ENCODE assay signal across 8 cellular contexts in genomic region chr7:38335490-38336135, GRCh38.
DNase-seq lines count a peak whose midpoint lies in the region; ATAC-seq and TF ChIP-seq lines count a peak whose summit lies in the region.

No MANE protein-coding gene starts in this region.

- peak overlapping the region in 3 of 4 donors; percentile 9 to 29 (median 16) for H3K4me3 ChIP-seq in Peyer's patch
- H3K4me3 ChIP-seq in fibroblast of villous mesenchyme (ENCODE audit: low read depth, low read length) = no peak overlapping the region
- peak overlapping the region; percentile 28 to 49 for H3K4me3 ChIP-seq in neutrophil (ENCODE audit: low read depth in 1 of 2, low read length in 1 of 2)
- peak overlapping the region; percentile 28 for H3K4me3 ChIP-seq in thoracic aorta

- H3K36me3 ChIP-seq in Peyer's patch (no peaks in the 10 kb centered on the region), neutrophil (no peaks in the 10 kb centered on the region), thoracic aorta (no peaks in the 10 kb centered on the region)

- no peaks in the 10 kb centered on the region for H3K27me3 ChIP-seq in Peyer's patch
- H3K27me3 ChIP-seq in neutrophil = no peaks in the 10 kb centered on the region
- H3K27me3 ChIP-seq in thoracic aorta (replicated peaks; ENCODE audit: insufficient read depth) = no peaks in the 10 kb centered on the region

- intact Hi-C loops in activated T-helper 1 cell treated with anti-CD3 and anti-CD28 coated beads, Interleukin-12 subunit alpha, Interleukin-12 subunit beta, Interleukin-2, Interleukin-4 antibody, amounts not matched to agents 30 ng/mL and 10 ng/mL and 1 ng/mL, durations not matched to agents 14 hours and 24 hours and 36 hours (cut with micrococcal nuclease) = loop anchor here (1.0 kb wide), 3 partner anchors 102 to 228 kb away; no protein-coding TSS in a partner anchor

- H3K36me3 Mint-ChIP-seq in activated T-helper 1 cell treated with anti-CD3 and anti-CD28 coated beads, Interleukin-12 subunit alpha, Interleukin-12 subunit beta, Interleukin-2, Interleukin-4 antibody, amounts not matched to agents 30 ng/mL and 10 ng/mL and 1 ng/mL, durations not matched to agents 14 hours and 24 hours and 36 hours (ENCODE audit: low read depth) = no peaks in the 10 kb centered on the region

- H3K9me3 ChIP-seq in Peyer's patch = no peaks in the 10 kb centered on the region
- H3K9me3 ChIP-seq in neutrophil = no peaks in the 10 kb centered on the region
- H3K9me3 ChIP-seq in thoracic aorta = no peaks in the 10 kb centered on the region

- peak overlapping the region in 3 of 4 donors; percentile 2 to 63 (median 15) for H3K27ac ChIP-seq in Peyer's patch
- peak overlapping the region; percentile 94 for H3K27ac ChIP-seq in neutrophil
- peak overlapping the region in 1 of 2 donors; percentile 14 for H3K27ac ChIP-seq in thoracic aorta

- peaks cover 35% of the 10 kb centered on the region for H3K4me1 Mint-ChIP-seq in activated T-helper 1 cell treated with anti-CD3 and anti-CD28 coated beads, Interleukin-12 subunit alpha, Interleukin-12 subunit beta, Interleukin-2, Interleukin-4 antibody, amounts not matched to agents 30 ng/mL and 10 ng/mL and 1 ng/mL, durations not matched to agents 14 hours and 24 hours and 36 hours (ENCODE audit: low read depth)

- H3K27ac Mint-ChIP-seq in activated T-helper 1 cell treated with anti-CD3 and anti-CD28 coated beads, Interleukin-12 subunit alpha, Interleukin-12 subunit beta, Interleukin-2, Interleukin-4 antibody, amounts not matched to agents 30 ng/mL and 10 ng/mL and 1 ng/mL, durations not matched to agents 14 hours and 24 hours and 36 hours = peak overlapping the region; percentile 43

- TF ChIP-seq POLR2A in Peyer's patch (IDR thresholded peaks at IDR 0.05) = peak in 1 of 2 donors; percentile 12

- H3K4me3 Mint-ChIP-seq in activated T-helper 1 cell treated with anti-CD3 and anti-CD28 coated beads, Interleukin-12 subunit alpha, Interleukin-12 subunit beta, Interleukin-2, Interleukin-4 antibody, amounts not matched to agents 30 ng/mL and 10 ng/mL and 1 ng/mL, durations not matched to agents 14 hours and 24 hours and 36 hours = peak overlapping the region; percentile 64

- peak; percentile 81 to 96 (median 88) for TF ChIP-seq CTCF in Peyer's patch (IDR thresholded peaks at IDR 0.05)
- peak; percentile 100 for TF ChIP-seq CTCF in fibroblast of villous mesenchyme (IDR thresholded peaks at IDR 0.05; ENCODE audit: insufficient read depth, low read depth, low read length)
- peak; percentile 86 for TF ChIP-seq CTCF in neutrophil (IDR thresholded peaks at IDR 0.05)
- peak; percentile 48 for TF ChIP-seq CTCF in thoracic aorta (IDR thresholded peaks at IDR 0.05)

- H3K27me3 Mint-ChIP-seq in activated T-helper 1 cell treated with anti-CD3 and anti-CD28 coated beads, Interleukin-12 subunit alpha, Interleukin-12 subunit beta, Interleukin-2, Interleukin-4 antibody, amounts not matched to agents 30 ng/mL and 10 ng/mL and 1 ng/mL, durations not matched to agents 14 hours and 24 hours and 36 hours (ENCODE audit: insufficient read depth) = no peaks in the 10 kb centered on the region

- no peaks in the 10 kb centered on the region for H3K9me3 Mint-ChIP-seq in activated T-helper 1 cell treated with anti-CD3 and anti-CD28 coated beads, Interleukin-12 subunit alpha, Interleukin-12 subunit beta, Interleukin-2, Interleukin-4 antibody, amounts not matched to agents 30 ng/mL and 10 ng/mL and 1 ng/mL, durations not matched to agents 14 hours and 24 hours and 36 hours

- H3K4me1 ChIP-seq in Peyer's patch (peaks cover 0 to 7% (median 0%) of the 10 kb centered on the region in 4 donors), neutrophil (ENCODE audit: control insufficient read depth in 1 of 2, insufficient read depth in 1 of 2, low read depth in 1 of 2, low read length in 1 of 2) (peaks cover 36 to 39% of the 10 kb centered on the region in 2 experiments), thoracic aorta (ENCODE audit: control insufficient read depth in 1 of 2, low read depth in 2 of 2) (peaks cover 0 to 5% of the 10 kb centered on the region in 2 donors)

- ATAC-seq in GM21381 (IDR thresholded peaks at IDR 0.05; ENCODE audit: unreplicated experiment) = peak; percentile 98
- ATAC-seq in thoracic aorta (ENCODE audit: insufficient number of reproducible peaks, low FRiP score, low read depth) = no peak

- DNase-seq in DMS53 treated with DMSO at 0.1 percent for 48 hours (lab: John Stamatoyannopoulos, UW; ENCODE audit: unreplicated experiment) = peak; percentile 59
- peak; percentile 51 for DNase-seq in HS-27A (ENCODE audit: low read depth)
- DNase-seq in Peyer's patch = peak; percentile 81 to 94 (median 87)
- peak; percentile 72 for DNase-seq in activated T-helper 1 cell treated with anti-CD3 and anti-CD28 coated beads, Interleukin-12 subunit alpha, Interleukin-12 subunit beta, Interleukin-2, Interleukin-4 antibody, amounts not matched to agents 30 ng/mL and 10 ng/mL and 1 ng/mL, durations not matched to agents 14 hours and 24 hours and 36 hours (ENCODE audit: low spot score)
- DNase-seq in fibroblast of villous mesenchyme (ENCODE audit: low read depth) = peak; percentile 86
- peak; percentile 11 for DNase-seq in thoracic aorta (ENCODE audit: low spot score)

Comparison
In these comparisons a context has a peak if more than half of its experiments do, and no peak if none do; other contexts are left out.
1. DNase-seq: peak in every context shown above with its lines; median percentile 87 in Peyer's patch; 86 in fibroblast of villous mesenchyme; 72 in activated T-helper 1 cell treated with anti-CD3 and anti-CD28 coated beads, Interleukin-12 subunit alpha, Interleukin-12 subunit beta, Interleukin-2, Interleukin-4 antibody, amounts not matched to agents 30 ng/mL and 10 ng/mL and 1 ng/mL, durations not matched to agents 14 hours and 24 hours and 36 hours; 59 in DMS53 treated with DMSO at 0.1 percent for 48 hours; 51 in HS-27A; 11 in thoracic aorta.
2. CTCF ChIP-seq: peak in every context shown above with its lines; median percentile 100 in fibroblast of villous mesenchyme; 88 in Peyer's patch; 86 in neutrophil; 48 in thoracic aorta.